ENCODE assay signal across 28 cellular contexts in genomic region chr6:20021795-20022194, GRCh38.
"Had no signal": no experiment of that assay in that cellular context is flagged by ENCODE, and none has a peak within 500 bp of the region (broad histone marks: within the 10 kb centered on the region; RNA-seq: fewer than 3 reads in every experiment).

No MANE protein-coding gene starts in this region.

- H3K27ac ChIP-seq: adrenal gland, ascending aorta, brain microvascular endothelial cell, hepatocyte, lower lobe of right lung, right lobe of liver, stomach, suprapubic skin, tibial nerve, uterus had no signal

- ATAC-seq: activated CD4-positive, alpha-beta T cell treated with anti-CD3 and anti-CD28 coated beads for 36 hours; activated T-cell treated with anti-CD3 and anti-CD28 coated beads, Interleukin-2, amount 50 U/mL, for 4 hours; left lobe of liver; lower lobe of right lung; right lobe of liver; stimulated activated effector memory CD8-positive, alpha-beta T cell treated with anti-CD3 and anti-CD28 coated beads, Interleukin-12 subunit alpha, Interleukin-12 subunit beta, amount 100 ng/mL, for 72 hours had no signal

- DNase-seq: activated B cell treated with CpG ODN at 0.5 μM for 24 hours; activated CD4-positive, alpha-beta T cell treated with anti-CD3 and anti-CD28 coated beads for 36 hours; activated CD4-positive, alpha-beta T cell treated with anti-CD3 and anti-CD28 coated beads, Interleukin-2, amount 50 U/mL, for 4 hours; activated CD8-positive, alpha-beta memory T cell treated with anti-CD3 and anti-CD28 coated beads for 24 hours; activated CD8-positive, alpha-beta memory T cell treated with anti-CD3 and anti-CD28 coated beads, Interleukin-2, amount 50 U/mL, for 48 hours; activated naive CD4-positive, alpha-beta T cell; activated T-cell treated with anti-CD3 and anti-CD28 coated beads, Interleukin-2, amount 50 U/mL, for 4 hours; adrenal gland; brain microvascular endothelial cell; effector CD4-positive, alpha-beta T cell; foreskin melanocyte; glutamatergic neuron; immature natural killer cell; lower lobe of right lung; naive B cell; occipital lobe; posterior cingulate gyrus; right lobe of liver; small intestine; stimulated activated CD4-positive, alpha-beta T cell treated with anti-CD3 and anti-CD28 coated beads, Interleukin-2, amount 100 ng/mL, for 24 hours; stomach; uterus had no signal

- H3K4me3 ChIP-seq: adrenal gland, ascending aorta, hepatocyte, lower lobe of right lung, right lobe of liver, stomach, suprapubic skin, tibial nerve, uterus had no signal

- H3K27me3 ChIP-seq: adrenal gland, ascending aorta, brain microvascular endothelial cell, hepatocyte, right lobe of liver, stomach, suprapubic skin, tibial nerve, uterus had no signal

- H3K9me3 ChIP-seq: adrenal gland, ascending aorta, lower lobe of right lung, right lobe of liver, stomach, suprapubic skin, tibial nerve, uterus had no signal

- H3K36me3 ChIP-seq: adrenal gland, ascending aorta, brain microvascular endothelial cell, lower lobe of right lung, right lobe of liver, stomach, suprapubic skin, tibial nerve, uterus had no signal

- H3K4me1 ChIP-seq: adrenal gland, ascending aorta, lower lobe of right lung, right lobe of liver, stomach, suprapubic skin, tibial nerve, uterus had no signal
